10 cellular contexts compared by ENCODE assay signal in the genomic region with DNA sequence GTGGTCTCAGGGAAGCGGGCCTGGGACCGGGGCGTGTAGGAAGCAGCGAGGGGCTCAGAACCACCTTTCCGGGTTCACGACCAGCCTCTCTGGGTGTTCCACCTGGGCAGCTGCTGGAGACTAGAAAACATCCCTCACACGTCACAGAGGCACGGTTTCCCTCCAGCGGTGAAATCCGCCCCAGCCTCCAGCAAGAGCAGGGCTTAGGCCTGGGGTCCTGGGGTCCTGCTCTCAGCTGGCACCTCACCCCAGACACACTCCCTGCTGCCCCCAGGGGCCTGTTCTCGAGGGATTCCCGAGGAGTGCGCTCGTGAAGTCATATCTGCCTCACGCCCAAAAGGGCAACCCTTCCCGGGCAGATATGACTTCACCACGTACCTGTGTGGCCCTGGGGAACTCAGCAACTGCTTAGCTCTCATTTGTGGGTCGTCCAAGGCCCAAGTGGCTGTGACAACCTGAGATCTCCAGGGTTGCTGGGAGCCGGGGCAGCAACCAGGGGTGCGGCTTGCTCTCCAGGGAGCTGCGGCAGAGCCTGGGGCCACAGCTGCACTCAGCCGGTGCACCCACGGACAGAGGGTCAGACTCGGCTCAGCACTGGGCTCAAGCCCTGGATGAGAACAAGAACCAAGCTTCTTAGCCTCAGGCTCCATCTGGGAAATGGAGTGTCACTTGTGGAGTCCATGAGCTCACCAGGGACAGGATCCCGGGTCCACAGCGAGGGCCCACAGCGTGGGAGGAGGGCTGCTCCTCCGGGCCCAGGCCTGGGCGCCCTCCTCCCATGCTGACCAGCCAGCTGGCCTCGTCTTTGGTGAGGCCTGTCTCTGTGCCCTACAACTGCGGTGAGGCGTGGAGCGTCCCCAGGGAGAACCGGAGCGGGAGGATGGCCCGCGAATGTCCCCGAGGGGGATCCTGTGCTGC. TPM values are rescaled to one million over a fixed set of nuclear protein-coding genes. Genes with fewer than 3 reads are reported as not detected.
DNase-seq lines count a peak whose midpoint lies in the region; ATAC-seq, FAIRE-seq and TF ChIP-seq lines count a peak whose summit lies in the region.
"Had no signal": no experiment of that assay in that cellular context is flagged by ENCODE, and none has a peak within 500 bp of the region (broad histone marks: within the 10 kb centered on the region; RNA-seq: fewer than 3 reads in every experiment).

No MANE protein-coding gene starts in this region.

- H3K4me3 Mint-ChIP-seq in activated T-helper 1 cell treated with anti-CD3 and anti-CD28 coated beads, Interleukin-12 subunit alpha, Interleukin-12 subunit beta, Interleukin-2, Interleukin-4 antibody, amounts not matched to agents 30 ng/mL and 10 ng/mL and 1 ng/mL, durations not matched to agents 14 hours and 24 hours and 36 hours, result peak overlapping the region; percentile 57

- peaks cover 9% of the 10 kb centered on the region for H3K36me3 Mint-ChIP-seq in activated T-helper 1 cell treated with anti-CD3 and anti-CD28 coated beads, Interleukin-12 subunit alpha, Interleukin-12 subunit beta, Interleukin-2, Interleukin-4 antibody, amounts not matched to agents 30 ng/mL and 10 ng/mL and 1 ng/mL, durations not matched to agents 14 hours and 24 hours and 36 hours (ENCODE audit: low read depth)

- intact Hi-C loops in activated T-helper 1 cell treated with anti-CD3 and anti-CD28 coated beads, Interleukin-12 subunit alpha, Interleukin-12 subunit beta, Interleukin-2, Interleukin-4 antibody, amounts not matched to agents 30 ng/mL and 10 ng/mL and 1 ng/mL, durations not matched to agents 14 hours and 24 hours and 36 hours (cut with micrococcal nuclease), result no loop called here

- H3K4me1 Mint-ChIP-seq in activated T-helper 1 cell treated with anti-CD3 and anti-CD28 coated beads, Interleukin-12 subunit alpha, Interleukin-12 subunit beta, Interleukin-2, Interleukin-4 antibody, amounts not matched to agents 30 ng/mL and 10 ng/mL and 1 ng/mL, durations not matched to agents 14 hours and 24 hours and 36 hours (ENCODE audit: low read depth), result peaks cover 9% of the 10 kb centered on the region

- POLR2A ChIA-PET in A549 (lab: Yijun Ruan, JAX), result no interaction called here

- H3K4me3 ChIP-seq in A549, result peak overlapping the region; percentile 71

- no peak for TF ChIP-seq RAD21 in A549 (conservative IDR thresholded peaks at IDR 0.05 in 1 of 2, IDR thresholded peaks at IDR 0.05 in 1 of 2)

- no peak for TF ChIP-seq CTCF in A549 (IDR thresholded peaks at IDR 0.05)

- H3K27ac Mint-ChIP-seq in activated T-helper 1 cell treated with anti-CD3 and anti-CD28 coated beads, Interleukin-12 subunit alpha, Interleukin-12 subunit beta, Interleukin-2, Interleukin-4 antibody, amounts not matched to agents 30 ng/mL and 10 ng/mL and 1 ng/mL, durations not matched to agents 14 hours and 24 hours and 36 hours, result no peak overlapping the region

- H3K4me2 ChIP-seq in A549, result peak overlapping the region; percentile 100

- peak in 1 of 2 experiments; percentile 6; a peak in 3 of 6 replicates for ATAC-seq in A549

- WGBS in A549 (ENCODE audit: missing lambda C conversion rate), result 84% methylated on average over 32 of the region's 38 CpGs

- no peak for TF ChIP-seq EP300 in A549 (IDR thresholded peaks at IDR 0.05)

- no peak for DNase-seq in A549 (ENCODE audit: low read depth in 1 of 2, low spot score in 1 of 2)
- no peak for DNase-seq in GM12892 (ENCODE audit: insufficient read length)
- DNase-seq in activated T-helper 1 cell treated with anti-CD3 and anti-CD28 coated beads, Interleukin-12 subunit alpha, Interleukin-12 subunit beta, Interleukin-2, Interleukin-4 antibody, amounts not matched to agents 30 ng/mL and 10 ng/mL and 1 ng/mL, durations not matched to agents 14 hours and 24 hours and 36 hours (ENCODE audit: low spot score), result no peak
- peak; percentile 64 for DNase-seq in left kidney (ENCODE audit: low read depth, low spot score)
- DNase-seq in stimulated activated naive CD4-positive, alpha-beta T cell treated with Interleukin-2 at 50 U/mL for 16 hours (lab: John Stamatoyannopoulos, UW), result no peak
- no peak for DNase-seq in NCI-H82 treated with DMSO at 0.1 percent for 48 hours (lab: John Stamatoyannopoulos, UW; ENCODE audit: unreplicated experiment)
- no peak for DNase-seq in midbrain (lab: John Stamatoyannopoulos, UW)
- DNase-seq in NCI-H1436 (lab: John Stamatoyannopoulos, UW), result no peak
- DNase-seq: aorta had no signal

- no peaks in the 10 kb centered on the region for H3K9me3 Mint-ChIP-seq in activated T-helper 1 cell treated with anti-CD3 and anti-CD28 coated beads, Interleukin-12 subunit alpha, Interleukin-12 subunit beta, Interleukin-2, Interleukin-4 antibody, amounts not matched to agents 30 ng/mL and 10 ng/mL and 1 ng/mL, durations not matched to agents 14 hours and 24 hours and 36 hours

- TF ChIP-seq POLR2A in A549 (IDR thresholded peaks at IDR 0.05; ENCODE audit: low read length) (no peak), GM12892 (IDR thresholded peaks at IDR 0.05; ENCODE audit: low read depth, low read length) (no peak)

- peak overlapping the region in 1 of 2 experiments; percentile 83; a peak in 1 of 6 replicates for H3K27ac ChIP-seq in A549
- H3K27ac ChIP-seq: parathyroid adenoma had no signal

- CTCF ChIA-PET in A549 (lab: Yijun Ruan, JAX), result interaction anchor here (1.0 to 9.1 kb wide), 3 partner anchors 9 to 27 kb away, joined by 3 to 93 read pairs (median 4); partner anchors contain the start of gene PTK6

- H3K9me3 ChIP-seq in A549, result no peaks in the 10 kb centered on the region

- H3K4me1 ChIP-seq in A549, result peaks cover 4% of the 10 kb centered on the region; the same call in 1 of the 3 replicates

- FAIRE-seq in A549 (lab: Jason Lieb, UNC) (no peak), GM12892 (lab: Jason Lieb, UNC) (peak; percentile 92)

- H3K27me3 Mint-ChIP-seq in activated T-helper 1 cell treated with anti-CD3 and anti-CD28 coated beads, Interleukin-12 subunit alpha, Interleukin-12 subunit beta, Interleukin-2, Interleukin-4 antibody, amounts not matched to agents 30 ng/mL and 10 ng/mL and 1 ng/mL, durations not matched to agents 14 hours and 24 hours and 36 hours (ENCODE audit: insufficient read depth), result peaks cover 16% of the 10 kb centered on the region

TF ChIP-seq in A549, 52 proteins besides CTCF, POLR2A, EP300 and RAD21 (continues in another document):
- TF ChIP-seq HOXB5 (CRISPR knock-in tag; IDR thresholded peaks at IDR 0.05) (no peak), NFE2L2 (conservative IDR thresholded peaks at IDR 0.05; ENCODE audit: low read length) (no peak)

RNA-seq across cellular contexts. Expression of gene FNDC11, which starts 0.7 kb away (rescaled TPM):
- 0.09 and 0.18 TPM in 2 replicates for polyA plus RNA-seq in A549 (2011; rRNA removed)
- 0.24 and 0.26 TPM in 2 replicates for polyA plus RNA-seq in A549 (2012; cell fraction: cytosol; rRNA removed)
- 0.45 and 0.46 TPM in 2 replicates for polyA plus RNA-seq in A549 (2012; cell fraction: nucleus; rRNA removed)
- polyA plus RNA-seq in A549 (2017; fragmentation: RNase III; extraction: RNeasy Plus Mini Kit Qiagen cat#74134 plus additional on column Dnase treatment), result 0.10 to 0.16 TPM (median 0.14 TPM) in 3 replicates
- 0.34 TPM in 1 of 2 replicates, not detected in the other for polyA minus RNA-seq in A549 (2011; rRNA and poly(A)+ RNA removed)
- polyA plus RNA-seq in GM12892 (2012; ENCODE audit: missing spikeins), result 0.19 TPM
- 0.15 and 0.26 TPM in 2 replicates for total RNA-seq in activated T-helper 1 cell treated with anti-CD3 and anti-CD28 coated beads, Interleukin-12 subunit alpha, Interleukin-12 subunit beta, Interleukin-2, Interleukin-4 antibody, amounts not matched to agents 30 ng/mL and 10 ng/mL and 1 ng/mL, durations not matched to agents 14 hours and 24 hours and 36 hours

RNA-seq across cellular contexts. Expression of gene SRMS, which starts 7.1 kb away (rescaled TPM):
- polyA plus RNA-seq in A549 (2011; rRNA removed) (not detected in 2 replicates), A549 (2017; fragmentation: RNase III; extraction: RNeasy Plus Mini Kit Qiagen cat#74134 plus additional on column Dnase treatment) (not detected in 3 replicates)
- polyA plus RNA-seq in A549 (2012; cell fraction: cytosol; rRNA removed), result not detected in 2 replicates
- 0.02 TPM in 1 of 2 replicates, not detected in the other for polyA plus RNA-seq in A549 (2012; cell fraction: nucleus; rRNA removed)
- polyA minus RNA-seq in A549 (2011; rRNA and poly(A)+ RNA removed), result not detected in 2 replicates
- not detected for polyA plus RNA-seq in GM12892 (2012; ENCODE audit: missing spikeins)
- total RNA-seq in activated T-helper 1 cell treated with anti-CD3 and anti-CD28 coated beads, Interleukin-12 subunit alpha, Interleukin-12 subunit beta, Interleukin-2, Interleukin-4 antibody, amounts not matched to agents 30 ng/mL and 10 ng/mL and 1 ng/mL, durations not matched to agents 14 hours and 24 hours and 36 hours, result not detected in 2 replicates
- total RNA-seq: aorta had no signal
- polyA plus RNA-seq: aorta had no signal

RNA-seq across cellular contexts. Expression of gene PTK6, which starts 17.4 kb away (rescaled TPM):
- polyA plus RNA-seq in A549 (2011; rRNA removed) (1.1 and 1.2 TPM in 2 replicates), A549 (2017; fragmentation: RNase III; extraction: RNeasy Plus Mini Kit Qiagen cat#74134 plus additional on column Dnase treatment) (1.6 to 2.2 TPM (median 2.0 TPM) in 3 replicates)
- 1.3 and 1.8 TPM in 2 replicates for polyA plus RNA-seq in A549 (2012; cell fraction: cytosol; rRNA removed)
- 4.3 and 4.6 TPM in 2 replicates for polyA plus RNA-seq in A549 (2012; cell fraction: nucleus; rRNA removed)
- polyA minus RNA-seq in A549 (2011; rRNA and poly(A)+ RNA removed), result 0.54 and 0.91 TPM in 2 replicates
- 0.72 TPM for polyA plus RNA-seq in GM12892 (2012; ENCODE audit: missing spikeins)
- total RNA-seq in activated T-helper 1 cell treated with anti-CD3 and anti-CD28 coated beads, Interleukin-12 subunit alpha, Interleukin-12 subunit beta, Interleukin-2, Interleukin-4 antibody, amounts not matched to agents 30 ng/mL and 10 ng/mL and 1 ng/mL, durations not matched to agents 14 hours and 24 hours and 36 hours, result 0.16 and 0.29 TPM in 2 replicates

RNA-seq across cellular contexts. Expression of gene HELZ2, which starts 19.4 kb away (rescaled TPM):
- polyA plus RNA-seq in A549 (2011; rRNA removed), result 3.2 and 4.9 TPM in 2 replicates
- 3.3 and 6.0 TPM in 2 replicates for polyA plus RNA-seq in A549 (2012; cell fraction: cytosol; rRNA removed)
- polyA plus RNA-seq in A549 (2012; cell fraction: nucleus; rRNA removed), result 13.2 and 22.7 TPM in 2 replicates
- 4.5 to 5.0 TPM (median 4.8 TPM) in 3 replicates for polyA plus RNA-seq in A549 (2017; fragmentation: RNase III; extraction: RNeasy Plus Mini Kit Qiagen cat#74134 plus additional on column Dnase treatment)
- 6.9 and 8.9 TPM in 2 replicates for polyA minus RNA-seq in A549 (2011; rRNA and poly(A)+ RNA removed)
- 10.3 TPM for polyA plus RNA-seq in GM12892 (2012; ENCODE audit: missing spikeins)
- total RNA-seq in activated T-helper 1 cell treated with anti-CD3 and anti-CD28 coated beads, Interleukin-12 subunit alpha, Interleukin-12 subunit beta, Interleukin-2, Interleukin-4 antibody, amounts not matched to agents 30 ng/mL and 10 ng/mL and 1 ng/mL, durations not matched to agents 14 hours and 24 hours and 36 hours, result 17.9 and 18.9 TPM in 2 replicates

RNA-seq across cellular contexts. Expression of gene PPDPF, which starts 34.1 kb away (rescaled TPM):
- polyA plus RNA-seq in A549 (2011; rRNA removed), result 4.6 and 7.7 TPM in 2 replicates
- 115 and 196 TPM in 2 replicates for polyA plus RNA-seq in A549 (2012; cell fraction: cytosol; rRNA removed)
- 41.3 and 97.2 TPM in 2 replicates for polyA plus RNA-seq in A549 (2012; cell fraction: nucleus; rRNA removed)
- 217 to 227 TPM (median 224 TPM) in 3 replicates for polyA plus RNA-seq in A549 (2017; fragmentation: RNase III; extraction: RNeasy Plus Mini Kit Qiagen cat#74134 plus additional on column Dnase treatment)
- 5.5 and 18.1 TPM in 2 replicates for polyA minus RNA-seq in A549 (2011; rRNA and poly(A)+ RNA removed)
- polyA plus RNA-seq in GM12892 (2012; ENCODE audit: missing spikeins), result 15.9 TPM
- 117 and 122 TPM in 2 replicates for total RNA-seq in activated T-helper 1 cell treated with anti-CD3 and anti-CD28 coated beads, Interleukin-12 subunit alpha, Interleukin-12 subunit beta, Interleukin-2, Interleukin-4 antibody, amounts not matched to agents 30 ng/mL and 10 ng/mL and 1 ng/mL, durations not matched to agents 14 hours and 24 hours and 36 hours
